1 cellular context compared by ENCODE assay signal in genomic region chr5:50667653-50668403, GRCh38.
TF ChIP-seq lines count a peak whose summit lies in the region.

No MANE protein-coding gene starts in this region.

TF ChIP-seq in H1, 55 proteins besides CTCF, POLR2A, EP300 and RAD21 (continued from another document):
- no peak for TF ChIP-seq BCL11A (IDR thresholded peaks at IDR 0.05; ENCODE audit: low read depth in 2 of 2, low read length in 2 of 2)
- no peak for TF ChIP-seq TAF7 (optimal IDR thresholded peaks at IDR 0.05; ENCODE audit: borderline replicate concordance, low read depth, low read length)
- TF ChIP-seq CHD2 (IDR thresholded peaks at IDR 0.05; ENCODE audit: low read length) = 0 out of 2 replicates have a peak, but pooled peaks have one; percentile 17
- TF ChIP-seq FOSL1 (IDR thresholded peaks at IDR 0.05; ENCODE audit: insufficient read depth, low read depth, low read length) = no peak
- TF ChIP-seq SP2 (IDR thresholded peaks at IDR 0.05; ENCODE audit: low read length) = no peak
- no peak for TF ChIP-seq CHD7 (IDR thresholded peaks at IDR 0.05; ENCODE audit: insufficient replicate concordance, low read length)
- no peak for TF ChIP-seq RNF2 (IDR thresholded peaks at IDR 0.05; ENCODE audit: borderline replicate concordance, low read depth, low read length, missing control alignments, poor library complexity, severe bottlenecking)
- TF ChIP-seq JUND (IDR thresholded peaks at IDR 0.05; ENCODE audit: low read length) = no peak
- no peak for TF ChIP-seq EGR1 (IDR thresholded peaks at IDR 0.05; ENCODE audit: borderline replicate concordance, low read depth, low read length)
- TF ChIP-seq RBBP5 (IDR thresholded peaks at IDR 0.05; ENCODE audit: borderline replicate concordance, low read depth, low read length) = peak; percentile 83; the same call in 1 of the 2 replicates
- TF ChIP-seq NRF1 (IDR thresholded peaks at IDR 0.05; ENCODE audit: low read depth, low read length) = no peak
- TF ChIP-seq KDM5A (IDR thresholded peaks at IDR 0.05; ENCODE audit: low read length) = no peak
- no peak for TF ChIP-seq KDM1A (IDR thresholded peaks at IDR 0.05; ENCODE audit: borderline replicate concordance, low read length)
- peak; percentile 49 for TF ChIP-seq CEBPB (IDR thresholded peaks at IDR 0.05; ENCODE audit: low read depth, low read length)
- TF ChIP-seq E2F6 (IDR thresholded peaks at IDR 0.05) = 0 out of 2 replicates have a peak, but pooled peaks have one; percentile 1
- TF ChIP-seq KDM4A (IDR thresholded peaks at IDR 0.05; ENCODE audit: low read depth, low read length, severe bottlenecking) = peak; percentile 57
- no peak for TF ChIP-seq SIX5 (IDR thresholded peaks at IDR 0.05; ENCODE audit: low read depth, low read length)
- no peak for TF ChIP-seq ATF2 (IDR thresholded peaks at IDR 0.05; ENCODE audit: low read length)
- peak; percentile 93 for TF ChIP-seq ASH2L (IDR thresholded peaks at IDR 0.05; ENCODE audit: low read length)
- TF ChIP-seq TBP (IDR thresholded peaks at IDR 0.05; ENCODE audit: low read depth, low read length) = 0 out of 2 replicates have a peak, but pooled peaks have one; percentile 46
- TF ChIP-seq CHD1 (IDR thresholded peaks at IDR 0.05; ENCODE audit: low read depth, low read length) = no peak
- peak; percentile 74 for TF ChIP-seq PHF8 (conservative IDR thresholded peaks at IDR 0.05; ENCODE audit: low read depth, low read length)
- TF ChIP-seq SIN3A (conservative IDR thresholded peaks at IDR 0.05 in 1 of 2, IDR thresholded peaks at IDR 0.05 in 1 of 2; ENCODE audit: low read depth in 1 of 2, low read length in 2 of 2) = peak in 1 of 2 experiments; percentile 54; a peak in 2 of 4 replicates
- no peak for TF ChIP-seq GTF2F1 (IDR thresholded peaks at IDR 0.05; ENCODE audit: borderline replicate concordance, low read depth, low read length)
- no peak for TF ChIP-seq GABPA (IDR thresholded peaks at IDR 0.05; ENCODE audit: borderline replicate concordance, insufficient read depth, low read length)
- peak; percentile 78; the same call in 1 of the 2 replicates for TF ChIP-seq TAF1 (IDR thresholded peaks at IDR 0.05; ENCODE audit: low read depth, low read length)
- no peak for TF ChIP-seq MAFK (IDR thresholded peaks at IDR 0.05; ENCODE audit: low read depth, low read length)
